ENCODE assay signal across 9 cellular contexts in genomic region chr11:74169736-74170458, GRCh38. TPM values are rescaled to one million over a fixed set of nuclear protein-coding genes. Genes with fewer than 3 reads are reported as not detected.
DNase-seq lines count a peak whose midpoint lies in the region; ATAC-seq and TF ChIP-seq lines count a peak whose summit lies in the region.
"Had no signal": no experiment of that assay in that cellular context is flagged by ENCODE, and none has a peak within 500 bp of the region (broad histone marks: within the 10 kb centered on the region; RNA-seq: fewer than 3 reads in every experiment).

No MANE protein-coding gene starts in this region.

- POLR2A ChIA-PET in MCF 10A (lab: Yijun Ruan, JAX), result interaction anchor here (0.7 to 3.6 kb wide), 15 partner anchors 8 to 409 kb away, joined by 3 to 41 read pairs (median 9); partner anchors contain the start of genes LIPT2 and RAB6A
- POLR2A ChIA-PET in activated CD8-positive, alpha-beta T cell treated with anti-CD3 and anti-CD28 coated beads, Interleukin-2, amount 10 ng/mL, durations not matched to agents 7 days and 5 days (lab: Charles Lee), result interaction anchor here (0.6 to 1.8 kb wide), 8 partner anchors 15 to 1290 kb away, joined by 3 to 9 read pairs (median 4); partner anchors contain the start of genes COA4 and PAAF1

- no peak overlapping the region for H3K4me3 Mint-ChIP-seq in MCF 10A (ENCODE audit: unreplicated experiment)
- H3K4me3 Mint-ChIP-seq in activated CD8-positive, alpha-beta T cell treated with anti-CD3 and anti-CD28 coated beads, Interleukin-2, amount 10 ng/mL, durations not matched to agents 7 days and 5 days, result no peak overlapping the region
- H3K4me3 Mint-ChIP-seq in activated T-helper 2 cell treated with anti-CD3 and anti-CD28 coated beads, Interferon-gamma antibody, Interleukin-2, Interleukin-4, amounts not matched to agents 10 μg/mL and 5 μg/mL and 100 μg/mL, durations not matched to agents 14 hours and 24 hours and 36 hours (ENCODE audit: low read depth), result no peak overlapping the region
- H3K4me3 Mint-ChIP-seq: activated T-cell treated with anti-CD3 and anti-CD28 coated beads, Interleukin-2, amount 50 U/mL, for 24 hours had no signal

- no peaks in the 10 kb centered on the region for H3K9me3 ChIP-seq in breast epithelium
- H3K9me3 ChIP-seq in adrenal gland (replicated peaks in 1 of 3), result no peaks in the 10 kb centered on the region
- no peaks in the 10 kb centered on the region for H3K9me3 ChIP-seq in left lung
- no peaks in the 10 kb centered on the region for H3K9me3 ChIP-seq in upper lobe of right lung

- TF ChIP-seq CTCF in breast epithelium (IDR thresholded peaks at IDR 0.05) (no peak), MCF 10A (IDR thresholded peaks at IDR 0.05; ENCODE audit: unreplicated experiment) (no peak), adrenal gland (IDR thresholded peaks at IDR 0.05) (no peak), left lung (IDR thresholded peaks at IDR 0.05) (no peak), upper lobe of right lung (IDR thresholded peaks at IDR 0.05) (no peak)

- H3K27ac ChIP-seq in breast epithelium, result peak overlapping the region; percentile 95
- peak overlapping the region in 3 of 5 donors; percentile 81 to 95 (median 91) for H3K27ac ChIP-seq in adrenal gland
- peak overlapping the region; percentile 81 to 95 for H3K27ac ChIP-seq in left lung
- H3K27ac ChIP-seq in upper lobe of right lung, result peak overlapping the region; percentile 91

- 6 to 10% (median 8%) methylated on average over 9 of the region's 9 CpGs for WGBS in adrenal gland, 4 donors

- peaks cover 6% of the 10 kb centered on the region for H3K4me1 Mint-ChIP-seq in MCF 10A (ENCODE audit: insufficient read depth, unreplicated experiment)
- H3K4me1 Mint-ChIP-seq in activated CD8-positive, alpha-beta T cell treated with anti-CD3 and anti-CD28 coated beads, Interleukin-2, amount 10 ng/mL, durations not matched to agents 7 days and 5 days (ENCODE audit: low read depth), result peaks cover 13% of the 10 kb centered on the region
- H3K4me1 Mint-ChIP-seq in activated T-helper 2 cell treated with anti-CD3 and anti-CD28 coated beads, Interferon-gamma antibody, Interleukin-2, Interleukin-4, amounts not matched to agents 10 μg/mL and 5 μg/mL and 100 μg/mL, durations not matched to agents 14 hours and 24 hours and 36 hours (ENCODE audit: low read depth), result peaks cover 13% of the 10 kb centered on the region

- peak overlapping the region; percentile 79 to 89 (median 86) for H3K4me3 ChIP-seq in breast epithelium
- H3K4me3 ChIP-seq in adrenal gland, result peak overlapping the region; percentile 48 to 77 (median 51)
- peak overlapping the region; percentile 62 to 71 for H3K4me3 ChIP-seq in left lung
- H3K4me3 ChIP-seq in upper lobe of right lung, result peak overlapping the region; percentile 88

- BruUV-seq in MCF 10A (replicated peaks; lab: Mats Ljungman, UMichigan), result no TSS peak

- no peaks in the 10 kb centered on the region for H3K9me3 Mint-ChIP-seq in MCF 10A (ENCODE audit: unreplicated experiment)
- H3K9me3 Mint-ChIP-seq in activated CD8-positive, alpha-beta T cell treated with anti-CD3 and anti-CD28 coated beads, Interleukin-2, amount 10 ng/mL, durations not matched to agents 7 days and 5 days (ENCODE audit: insufficient read depth), result no peaks in the 10 kb centered on the region
- no peaks in the 10 kb centered on the region for H3K9me3 Mint-ChIP-seq in activated T-helper 2 cell treated with anti-CD3 and anti-CD28 coated beads, Interferon-gamma antibody, Interleukin-2, Interleukin-4, amounts not matched to agents 10 μg/mL and 5 μg/mL and 100 μg/mL, durations not matched to agents 14 hours and 24 hours and 36 hours
- H3K9me3 Mint-ChIP-seq: activated T-cell treated with anti-CD3 and anti-CD28 coated beads, Interleukin-2, amount 50 U/mL, for 24 hours had no signal

- no peaks in the 10 kb centered on the region for H3K27me3 Mint-ChIP-seq in MCF 10A (ENCODE audit: insufficient read depth, unreplicated experiment)
- H3K27me3 Mint-ChIP-seq in activated CD8-positive, alpha-beta T cell treated with anti-CD3 and anti-CD28 coated beads, Interleukin-2, amount 10 ng/mL, durations not matched to agents 7 days and 5 days (ENCODE audit: low read depth), result no peaks in the 10 kb centered on the region
- H3K27me3 Mint-ChIP-seq in activated T-helper 2 cell treated with anti-CD3 and anti-CD28 coated beads, Interferon-gamma antibody, Interleukin-2, Interleukin-4, amounts not matched to agents 10 μg/mL and 5 μg/mL and 100 μg/mL, durations not matched to agents 14 hours and 24 hours and 36 hours (ENCODE audit: low read depth), result no peaks in the 10 kb centered on the region
- H3K27me3 Mint-ChIP-seq: activated T-cell treated with anti-CD3 and anti-CD28 coated beads, Interleukin-2, amount 50 U/mL, for 24 hours had no signal

- CTCF ChIA-PET in MCF 10A (lab: Yijun Ruan, JAX), result interaction anchor here (0.7 to 3.0 kb wide), 5 partner anchors 9 to 84 kb away, joined by 3 to 13 read pairs (median 4); no protein-coding TSS in a partner anchor
- CTCF ChIA-PET in activated CD8-positive, alpha-beta T cell treated with anti-CD3 and anti-CD28 coated beads, Interleukin-2, amount 10 ng/mL, durations not matched to agents 7 days and 5 days (lab: Charles Lee), result interaction anchor here (1.0 to 2.1 kb wide), 5 partner anchors 21 to 206 kb away, joined by 3 to 10 read pairs (median 7); no protein-coding TSS in a partner anchor

- no peak for DNase-seq in breast epithelium (ENCODE audit: low spot score in 2 of 2)
- no peak for DNase-seq in MCF 10A (ENCODE audit: unreplicated experiment)
- DNase-seq in adrenal gland, result no peak
- DNase-seq in left lung, result no peak
- DNase-seq in upper lobe of right lung, result no peak
- DNase-seq in activated CD8-positive, alpha-beta T cell treated with anti-CD3 and anti-CD28 coated beads, Interleukin-2, amount 10 ng/mL, durations not matched to agents 7 days and 5 days, result no peak
- DNase-seq in activated T-helper 2 cell treated with anti-CD3 and anti-CD28 coated beads, Interferon-gamma antibody, Interleukin-2, Interleukin-4, amounts not matched to agents 10 μg/mL and 5 μg/mL and 100 μg/mL, durations not matched to agents 14 hours and 24 hours and 36 hours (ENCODE audit: low spot score), result no peak
- DNase-seq in stimulated activated CD4-positive, alpha-beta T cell treated with anti-CD3 and anti-CD28 coated beads, Interleukin-4, amount 100 ng/mL, for 24 hours, result no peak
- DNase-seq: activated T-cell treated with anti-CD3 and anti-CD28 coated beads, Interleukin-2, amount 50 U/mL, for 24 hours had no signal

- H3K4me1 ChIP-seq in breast epithelium (peaks cover 8 to 19% of the 10 kb centered on the region in 2 donors), adrenal gland (replicated peaks in 1 of 2) (peaks cover 16 to 50% of the 10 kb centered on the region in 2 donors), left lung (peaks cover 18 to 41% of the 10 kb centered on the region in 2 donors), upper lobe of right lung (peaks cover 27% of the 10 kb centered on the region)

- H3K36me3 ChIP-seq in breast epithelium, result no peaks in the 10 kb centered on the region
- H3K36me3 ChIP-seq in adrenal gland (replicated peaks in 1 of 2), result peaks cover 0 to 19% of the 10 kb centered on the region in 2 donors
- peaks cover 0 to 35% of the 10 kb centered on the region in 2 donors for H3K36me3 ChIP-seq in left lung
- peaks cover 28% of the 10 kb centered on the region for H3K36me3 ChIP-seq in upper lobe of right lung

- H3K27ac Mint-ChIP-seq in MCF 10A (ENCODE audit: low read depth, unreplicated experiment), result no peak overlapping the region
- no peak overlapping the region for H3K27ac Mint-ChIP-seq in activated CD8-positive, alpha-beta T cell treated with anti-CD3 and anti-CD28 coated beads, Interleukin-2, amount 10 ng/mL, durations not matched to agents 7 days and 5 days
- no peak overlapping the region for H3K27ac Mint-ChIP-seq in activated T-helper 2 cell treated with anti-CD3 and anti-CD28 coated beads, Interferon-gamma antibody, Interleukin-2, Interleukin-4, amounts not matched to agents 10 μg/mL and 5 μg/mL and 100 μg/mL, durations not matched to agents 14 hours and 24 hours and 36 hours
- H3K27ac Mint-ChIP-seq: activated T-cell treated with anti-CD3 and anti-CD28 coated beads, Interleukin-2, amount 50 U/mL, for 24 hours had no signal

- H3K27me3 ChIP-seq in breast epithelium, result no peaks in the 10 kb centered on the region
- H3K27me3 ChIP-seq in adrenal gland, result no peaks in the 10 kb centered on the region
- no peaks in the 10 kb centered on the region for H3K27me3 ChIP-seq in left lung
- H3K27me3 ChIP-seq in upper lobe of right lung, result no peaks in the 10 kb centered on the region

- ATAC-seq in left lung (no peak), upper lobe of right lung (no peak)
- ATAC-seq in activated CD8-positive, alpha-beta T cell treated with anti-CD3 and anti-CD28 coated beads, Interleukin-2, amount 10 ng/mL, durations not matched to agents 7 days and 5 days, result no peak

- no peak for TF ChIP-seq POLR2A in breast epithelium (IDR thresholded peaks at IDR 0.05)
- TF ChIP-seq POLR2A in adrenal gland (IDR thresholded peaks at IDR 0.05), result no peak

- H3K36me3 Mint-ChIP-seq in MCF 10A (ENCODE audit: insufficient read depth, unreplicated experiment), result peaks cover 12% of the 10 kb centered on the region
- peaks cover 25% of the 10 kb centered on the region for H3K36me3 Mint-ChIP-seq in activated CD8-positive, alpha-beta T cell treated with anti-CD3 and anti-CD28 coated beads, Interleukin-2, amount 10 ng/mL, durations not matched to agents 7 days and 5 days (ENCODE audit: low read depth)
- peaks cover 26% of the 10 kb centered on the region for H3K36me3 Mint-ChIP-seq in activated T-helper 2 cell treated with anti-CD3 and anti-CD28 coated beads, Interferon-gamma antibody, Interleukin-2, Interleukin-4, amounts not matched to agents 10 μg/mL and 5 μg/mL and 100 μg/mL, durations not matched to agents 14 hours and 24 hours and 36 hours (ENCODE audit: low read depth)

- intact Hi-C loops in breast epithelium (cut with DNase I; ENCODE audit: low total_unique reads) (no loop called here), MCF 10A (cut with micrococcal nuclease) (no loop called here), adrenal gland (cut with DNase I) (no loop called here), left lung (cut with DNase I) (no loop called here), upper lobe of right lung (cut with DNase I) (no loop called here)
- intact Hi-C loops in activated T-helper 2 cell treated with anti-CD3 and anti-CD28 coated beads, Interferon-gamma antibody, Interleukin-2, Interleukin-4, amounts not matched to agents 10 μg/mL and 5 μg/mL and 100 μg/mL, durations not matched to agents 14 hours and 24 hours and 36 hours (cut with micrococcal nuclease), result loop anchor here (1.0 to 5.0 kb wide), 8 partner anchors 35 to 383 kb away; partner anchors contain the start of genes COA4, LIPT2, MRPL48 and PAAF1

RNA-seq across cellular contexts. Expression of gene C2CD3, which starts 0.9 kb away (rescaled TPM):
- total RNA-seq in breast epithelium (10 to 100 TPM; 17.4 to 44.5 (median 37.4) TPM), MCF 10A (2022) (18.7 and 23.2 TPM in 2 replicates), adrenal gland (10 to 100 TPM; 20.6 to 42.8 (median 28.4) TPM), left lung (10 to 100 TPM; 25.2 to 29.8 TPM), upper lobe of right lung (26.8 TPM)
- 10 to 100 TPM; 14.5 to 23.7 (median 21.7) TPM for polyA plus RNA-seq in adrenal gland
- total RNA-seq in activated CD8-positive, alpha-beta T cell treated with anti-CD3 and anti-CD28 coated beads, Interleukin-2, amount 10 ng/mL, durations not matched to agents 7 days and 5 days, result 10 to 100 TPM; 36.0 to 44.2 TPM
- 32.5 and 33.1 TPM in 2 replicates for total RNA-seq in activated T-helper 2 cell treated with anti-CD3 and anti-CD28 coated beads, Interferon-gamma antibody, Interleukin-2, Interleukin-4, amounts not matched to agents 10 μg/mL and 5 μg/mL and 100 μg/mL, durations not matched to agents 14 hours and 24 hours and 36 hours

RNA-seq across cellular contexts. Expression of gene PPME1, which starts 1.2 kb away (rescaled TPM):
- total RNA-seq in breast epithelium, result 10 to 100 TPM; 16.8 to 27.7 (median 25.2) TPM
- 36.3 and 38.1 TPM in 2 replicates for total RNA-seq in MCF 10A (2022)
- total RNA-seq in adrenal gland, result 10 to 100 TPM; 31.4 to 71.6 (median 49.1) TPM
- 10 to 100 TPM; 47.8 to 61.7 (median 48.7) TPM for polyA plus RNA-seq in adrenal gland
- total RNA-seq in left lung, result 10 to 100 TPM; 30.8 to 35.8 TPM
- 32.0 TPM for total RNA-seq in upper lobe of right lung
- 10 to 100 TPM; 28.6 to 29.6 TPM for total RNA-seq in activated CD8-positive, alpha-beta T cell treated with anti-CD3 and anti-CD28 coated beads, Interleukin-2, amount 10 ng/mL, durations not matched to agents 7 days and 5 days
- total RNA-seq in activated T-helper 2 cell treated with anti-CD3 and anti-CD28 coated beads, Interferon-gamma antibody, Interleukin-2, Interleukin-4, amounts not matched to agents 10 μg/mL and 5 μg/mL and 100 μg/mL, durations not matched to agents 14 hours and 24 hours and 36 hours, result 67.1 and 67.5 TPM in 2 replicates
